Comparison of ENCODE assay signal across 22 cellular contexts in genomic region chr6:151299009-151299408, GRCh38. TPM values are rescaled to one million over a fixed set of nuclear protein-coding genes. Genes with fewer than 3 reads are reported as not detected.
DNase-seq lines count a peak whose midpoint lies in the region; ATAC-seq and TF ChIP-seq lines count a peak whose summit lies in the region.
"Had no signal": no experiment of that assay in that cellular context is flagged by ENCODE, and none has a peak within 500 bp of the region (broad histone marks: within the 10 kb centered on the region; RNA-seq: fewer than 3 reads in every experiment).

No MANE protein-coding gene starts in this region.

- H3K4me1 ChIP-seq in Panc1 (ENCODE audit: control insufficient read depth, insufficient read depth, low read length) (no peaks in the 10 kb centered on the region), breast epithelium (no peaks in the 10 kb centered on the region)
- H3K4me1 ChIP-seq: SJCRH30 had no signal

- in situ Hi-C loops in Panc1 (cut with HindIII; ENCODE audit: low pct_unique_long_range_greater_than_20kb, low sequenced_read_pairs), result no loop called here

- H3K27me3 ChIP-seq in Panc1 (ENCODE audit: control insufficient read depth, insufficient read depth, low read length) (no peaks in the 10 kb centered on the region), breast epithelium (no peaks in the 10 kb centered on the region)
- H3K27me3 ChIP-seq: Peyer's patch, SJCRH30 had no signal

- no peak for TF ChIP-seq POLR2A in breast epithelium (IDR thresholded peaks at IDR 0.05)

- H3K27ac ChIP-seq in Panc1 (ENCODE audit: low read length), result no peak overlapping the region
- H3K27ac ChIP-seq in breast epithelium, result no peak overlapping the region
- H3K27ac ChIP-seq: SJCRH30 had no signal

- DNase-seq in Panc1 (ENCODE audit: low read depth, low spot score) (no peak), glutamatergic neuron (no peak), osteocyte (ENCODE audit: extremely low spot score, unreplicated experiment) (no peak), GDM1 (lab: John Stamatoyannopoulos, UW) (no peak), SKM-1 (lab: John Stamatoyannopoulos, UW; ENCODE audit: unreplicated experiment) (no peak), breast epithelium (ENCODE audit: low spot score in 2 of 2) (no peak)
- DNase-seq: ACHN; C1 segment of cervical spinal cord; CD8-positive, alpha-beta T cell; DND-41; GOT3; NCI-H1105; NCI-H146; NCI-H2029; NCI-H2227 treated with DMSO at 0.1 percent for 48 hours; NCI-H510A; NCI-H748 treated with DMSO at 0.1 percent for 48 hours; Peyer's patch; SJCRH30 had no signal

- intact Hi-C loops in Panc1 (cut with micrococcal nuclease; ENCODE audit: unreplicated experiment) (no loop called here), breast epithelium (cut with DNase I; ENCODE audit: low total_unique reads) (no loop called here)

- peak; percentile 21; the same call in 1 of the 2 replicates for ATAC-seq in Panc1
- ATAC-seq in stimulated activated memory B cell treated with anti-CD40 and anti-IgM and Interleukin-4, amounts not matched to agents 10 μg/mL and 1 μg/mL and 100 μg/mL, for 72 hours, result no peak
- ATAC-seq: CD8-positive, alpha-beta T cell; HCT116 had no signal

- H3K4me3 Mint-ChIP-seq in glutamatergic neuron (ENCODE audit: unreplicated experiment) (no peak overlapping the region), osteocyte (ENCODE audit: unreplicated experiment) (no peak overlapping the region)
- H3K4me3 Mint-ChIP-seq in stimulated activated memory B cell treated with anti-CD40 and anti-IgM and Interleukin-4, amounts not matched to agents 10 μg/mL and 1 μg/mL and 100 μg/mL, for 72 hours, result no peak overlapping the region
- H3K4me3 Mint-ChIP-seq: CD8-positive, alpha-beta T cell; IgD-negative memory B cell had no signal

- H3K36me3 ChIP-seq in Panc1 (ENCODE audit: control insufficient read depth, insufficient read depth, low read length), result no peaks in the 10 kb centered on the region
- no peaks in the 10 kb centered on the region for H3K36me3 ChIP-seq in breast epithelium
- H3K36me3 ChIP-seq: Peyer's patch, SJCRH30 had no signal

- H3K9me3 Mint-ChIP-seq in glutamatergic neuron (ENCODE audit: unreplicated experiment) (peaks cover 11% of the 10 kb centered on the region), osteocyte (ENCODE audit: unreplicated experiment) (no peaks in the 10 kb centered on the region)
- H3K9me3 Mint-ChIP-seq in stimulated activated memory B cell treated with anti-CD40 and anti-IgM and Interleukin-4, amounts not matched to agents 10 μg/mL and 1 μg/mL and 100 μg/mL, for 72 hours, result no peaks in the 10 kb centered on the region
- H3K9me3 Mint-ChIP-seq: CD8-positive, alpha-beta T cell; IgD-negative memory B cell had no signal

- H3K27ac Mint-ChIP-seq in glutamatergic neuron (ENCODE audit: unreplicated experiment) (peak overlapping the region; percentile 7), osteocyte (ENCODE audit: unreplicated experiment) (peak overlapping the region; percentile 91)
- no peak overlapping the region for H3K27ac Mint-ChIP-seq in stimulated activated memory B cell treated with anti-CD40 and anti-IgM and Interleukin-4, amounts not matched to agents 10 μg/mL and 1 μg/mL and 100 μg/mL, for 72 hours
- H3K27ac Mint-ChIP-seq: CD8-positive, alpha-beta T cell; IgD-negative memory B cell had no signal

- CTCF ChIA-PET in Panc1 (lab: Charles Lee), result no interaction called here

- peaks cover 7% of the 10 kb centered on the region for H3K27me3 Mint-ChIP-seq in glutamatergic neuron (ENCODE audit: unreplicated experiment)
- H3K27me3 Mint-ChIP-seq in osteocyte (ENCODE audit: unreplicated experiment), result no peaks in the 10 kb centered on the region
- peaks cover 46% of the 10 kb centered on the region for H3K27me3 Mint-ChIP-seq in stimulated activated memory B cell treated with anti-CD40 and anti-IgM and Interleukin-4, amounts not matched to agents 10 μg/mL and 1 μg/mL and 100 μg/mL, for 72 hours

- BruUV-seq in Panc1 (replicated peaks; lab: Mats Ljungman, UMichigan), result no TSS peak

- H3K36me3 Mint-ChIP-seq in glutamatergic neuron (ENCODE audit: unreplicated experiment) (no peaks in the 10 kb centered on the region), osteocyte (ENCODE audit: unreplicated experiment) (peaks cover 9% of the 10 kb centered on the region)
- no peaks in the 10 kb centered on the region for H3K36me3 Mint-ChIP-seq in stimulated activated memory B cell treated with anti-CD40 and anti-IgM and Interleukin-4, amounts not matched to agents 10 μg/mL and 1 μg/mL and 100 μg/mL, for 72 hours
- H3K36me3 Mint-ChIP-seq: CD8-positive, alpha-beta T cell had no signal

- POLR2A ChIA-PET in Panc1 (lab: Charles Lee), result no interaction called here

- H3K9me3 ChIP-seq in Panc1 (ENCODE audit: control insufficient read depth, insufficient read depth, low read depth, low read length) (no peaks in the 10 kb centered on the region), breast epithelium (no peaks in the 10 kb centered on the region)
- H3K9me3 ChIP-seq: Peyer's patch, SJCRH30 had no signal

- H3K4me3 ChIP-seq in Panc1 (ENCODE audit: low read depth in 2 of 2, low read length in 2 of 2) (no peak overlapping the region), breast epithelium (no peak overlapping the region)
- H3K4me3 ChIP-seq: Peyer's patch, SJCRH30 had no signal

- peaks cover 55% of the 10 kb centered on the region for H3K4me1 Mint-ChIP-seq in glutamatergic neuron (ENCODE audit: low read depth, unreplicated experiment)
- H3K4me1 Mint-ChIP-seq in osteocyte (ENCODE audit: unreplicated experiment), result peaks cover 67% of the 10 kb centered on the region
- H3K4me1 Mint-ChIP-seq in stimulated activated memory B cell treated with anti-CD40 and anti-IgM and Interleukin-4, amounts not matched to agents 10 μg/mL and 1 μg/mL and 100 μg/mL, for 72 hours, result no peaks in the 10 kb centered on the region
- H3K4me1 Mint-ChIP-seq: IgD-negative memory B cell had no signal

- TF ChIP-seq CTCF in Panc1 (IDR thresholded peaks at IDR 0.05), result no peak
- TF ChIP-seq CTCF in glutamatergic neuron (IDR thresholded peaks at IDR 0.05; ENCODE audit: partially characterized antibody, unreplicated experiment), result no peak
- no peak for TF ChIP-seq CTCF in osteocyte (IDR thresholded peaks at IDR 0.05)
- TF ChIP-seq CTCF in breast epithelium (IDR thresholded peaks at IDR 0.05), result no peak

RNA-seq across cellular contexts. Expression of gene AKAP12, which starts 59.2 kb away (rescaled TPM):
- total RNA-seq in Panc1 (2021; ENCODE audit: unreplicated experiment) (267 TPM), glutamatergic neuron (ENCODE audit: unreplicated experiment) (240 TPM), osteocyte (154 and 165 TPM in 2 replicates), breast epithelium (100 to 1,000 TPM in 2 of 3 donors, 10 to 100 TPM in 1; 40.7 to 368 (median 127) TPM)
- 241 TPM for polyA plus RNA-seq in Panc1 (2012; ENCODE audit: insufficient read length)
- polyA plus RNA-seq: IgD-negative memory B cell had no signal
